ENCODE assay signal across 8 cellular contexts in genomic region chr1:228109073-228109961, GRCh38. TPM values are rescaled to one million over a fixed set of nuclear protein-coding genes. Genes with fewer than 3 reads are reported as not detected.
DNase-seq lines count a peak whose midpoint lies in the region; ATAC-seq, FAIRE-seq and TF ChIP-seq lines count a peak whose summit lies in the region.

MRPL55 (minus strand) TSS chr1:228109299; CDS start chr1:228108260, 1,039 bp downstream.

- H3K4me1 ChIP-seq in OCI-LY3 (ENCODE audit: low read length): peaks cover 17% of the 10 kb centered on the region
- H3K4me1 ChIP-seq in endothelial cell of umbilical vein (ENCODE audit: control insufficient read depth, extremely low read depth, insufficient read depth, low read length): peaks cover 13% of the 10 kb centered on the region

- H3K9me3 ChIP-seq in OCI-LY3 (ENCODE audit: insufficient read depth, low read length) (no peaks in the 10 kb centered on the region), endothelial cell of umbilical vein (replicated peaks; ENCODE audit: control insufficient read depth, insufficient read depth, low read length) (no peaks in the 10 kb centered on the region)

- H2AFZ ChIP-seq in OCI-LY3 (ENCODE audit: low read depth, low read length): peak within 1 kb of the TSS; percentile 82
- H2AFZ ChIP-seq in endothelial cell of umbilical vein (ENCODE audit: low read depth, low read length): peak within 1 kb of the TSS; percentile 57

- no peaks in the 10 kb centered on the region for H4K20me1 ChIP-seq in OCI-LY3 (ENCODE audit: insufficient read depth, low read length)
- H4K20me1 ChIP-seq in endothelial cell of umbilical vein (replicated peaks; ENCODE audit: control insufficient read depth, extremely low read depth, insufficient read depth, low read length): no peaks in the 10 kb centered on the region

- DNase-seq in D721Med (ENCODE audit: insufficient read length, low spot score): peak; percentile 100
- DNase-seq in HuH-7.5 (ENCODE audit: low spot score): peak; percentile 95
- DNase-seq in activated CD8-positive, alpha-beta memory T cell treated with anti-CD3 and anti-CD28 coated beads, Interleukin-2, amount 50 U/mL, for 48 hours: peak; percentile 100
- peak; percentile 98 for DNase-seq in endothelial cell of umbilical vein (ENCODE audit: low read depth, low spot score)
- DNase-seq in middle frontal gyrus (ENCODE audit: extremely low spot score, low spot score): peak; percentile 98
- DNase-seq in stimulated activated CD8-positive, alpha-beta memory T cell treated with anti-CD3 and anti-CD28 coated beads, Interleukin-2, amount 100 ng/mL, for 48 hours (ENCODE audit: low read depth in 2 of 2): peak; percentile 94 to 99

- no TSS peak for BruUV-seq in endothelial cell of umbilical vein (replicated peaks; lab: Mats Ljungman, UMichigan)

- dilution Hi-C loops in endothelial cell of umbilical vein (cut with MboI; ENCODE audit: extremely low pct_ligation_motif_present, low sequenced_read_pairs): no loop called here

- ATAC-seq in GM21526 (IDR thresholded peaks at IDR 0.05; ENCODE audit: low FRiP score, unreplicated experiment): peak; percentile 79

- CTCF ChIA-PET in endothelial cell of umbilical vein (lab: Charles Lee): interaction anchor here (1.2 to 2.1 kb wide), 5 partner anchors 21 to 110 kb away, joined by 3 to 16 read pairs (median 9); partner anchors contain the start of gene IBA57

- POLR2A ChIA-PET in endothelial cell of umbilical vein (lab: Charles Lee): interaction anchor here (0.7 kb wide), 1 partner anchor 349 kb away, joined by 3 read pairs; no protein-coding TSS in a partner anchor

- FAIRE-seq in D721Med (lab: Jason Lieb, UNC): no peak
- peak; percentile 93 for FAIRE-seq in endothelial cell of umbilical vein (lab: Jason Lieb, UNC)

- TF ChIP-seq CTCF in D721Med (IDR thresholded peaks at IDR 0.05; ENCODE audit: insufficient read depth, missing control alignments) (no peak), OCI-LY3 (IDR thresholded peaks at IDR 0.05; ENCODE audit: low read depth, low read length) (no peak), endothelial cell of umbilical vein (IDR thresholded peaks at IDR 0.05; ENCODE audit: extremely low read depth in 1 of 2, insufficient read depth in 1 of 2, low read depth in 1 of 2, low read length in 2 of 2) (no peak)

- peaks cover 27% of the 10 kb centered on the region for H3K79me2 ChIP-seq in OCI-LY3 (ENCODE audit: low read length)
- H3K79me2 ChIP-seq in endothelial cell of umbilical vein (ENCODE audit: control insufficient read depth, insufficient read depth, low read length): peaks cover 13% of the 10 kb centered on the region

- H3K9me1 ChIP-seq in endothelial cell of umbilical vein (replicated peaks; ENCODE audit: control insufficient read depth, extremely low read depth, insufficient read depth, low read length): no peaks in the 10 kb centered on the region

- H3K4me2 ChIP-seq in OCI-LY3 (ENCODE audit: low read length) (peak within 1 kb of the TSS; percentile 97), endothelial cell of umbilical vein (ENCODE audit: insufficient read depth, low read length) (peak within 1 kb of the TSS; percentile 78)

- no peaks in the 10 kb centered on the region for H3K27me3 ChIP-seq in OCI-LY3 (ENCODE audit: low read depth, low read length)
- H3K27me3 ChIP-seq in endothelial cell of umbilical vein (ENCODE audit: control insufficient read depth in 2 of 2, insufficient read depth in 2 of 2, low read length in 2 of 2): no peaks in the 10 kb centered on the region

- H3K36me3 ChIP-seq in OCI-LY3 (replicated peaks; ENCODE audit: low read depth, low read length) (peaks cover 18% of the 10 kb centered on the region), endothelial cell of umbilical vein (ENCODE audit: control insufficient read depth in 2 of 2, extremely low read depth in 1 of 2, insufficient read depth in 2 of 2, low read length in 2 of 2) (peaks cover 0 to 8% of the 10 kb centered on the region in 2 experiments)

- intact Hi-C loops in endothelial cell of umbilical vein (cut with micrococcal nuclease): loop anchor here (1.0 to 5.0 kb wide), 4 partner anchors 24 to 348 kb away; partner anchors contain the start of genes GUK1 and IBA57

- TF ChIP-seq POLR2A in endothelial cell of umbilical vein (IDR thresholded peaks at IDR 0.05; ENCODE audit: low read depth, low read length): peak; percentile 82

- H3K9ac ChIP-seq in OCI-LY3 (ENCODE audit: low read length) (peak within 1 kb of the TSS; percentile 94), endothelial cell of umbilical vein (replicated peaks; ENCODE audit: extremely low read depth, insufficient read depth, low read length) (peak within 1 kb of the TSS; percentile 67)

- H3K27ac ChIP-seq in OCI-LY3 (ENCODE audit: low read length) (peak within 1 kb of the TSS; percentile 37), endothelial cell of umbilical vein (ENCODE audit: insufficient read depth, low read depth, low read length) (peak within 1 kb of the TSS; percentile 32)

- peak within 1 kb of the TSS; percentile 96 for H3K4me3 ChIP-seq in OCI-LY3 (ENCODE audit: low read length)
- H3K4me3 ChIP-seq in endothelial cell of umbilical vein (replicated peaks in 1 of 3; ENCODE audit: insufficient read depth in 1 of 3, low read depth in 1 of 3, low read length in 3 of 3): peak within 1 kb of the TSS; percentile 29 to 92 (median 63)

TF ChIP-seq in endothelial cell of umbilical vein, 7 proteins besides CTCF, POLR2A, EP300 and RAD21:
- TF ChIP-seq JUN (IDR thresholded peaks at IDR 0.05; ENCODE audit: borderline replicate concordance, insufficient read depth, insufficient read length, low read depth) (no peak), MYC (IDR thresholded peaks at IDR 0.05; ENCODE audit: low read depth, low read length) (peak; percentile 55), EZH2 (IDR thresholded peaks at IDR 0.05; ENCODE audit: borderline replicate concordance, low read depth, low read length, severe bottlenecking) (no peak), FOS (IDR thresholded peaks at IDR 0.05; ENCODE audit: borderline replicate concordance, insufficient read depth, low read length) (no peak), GATA2 (IDR thresholded peaks at IDR 0.05; ENCODE audit: insufficient read depth, insufficient read length, low read depth, low read length) (no peak), POLR2AphosphoS5 (IDR thresholded peaks at IDR 0.05; ENCODE audit: insufficient read depth, low read depth, low read length) (peak; percentile 78), MAX (IDR thresholded peaks at IDR 0.05; ENCODE audit: insufficient read depth, insufficient read length) (no peak)

RNA-seq across cellular contexts. Expression of gene MRPL55, which starts in this region (rescaled TPM):
- total RNA-seq in endothelial cell of umbilical vein: 57.0 and 58.7 TPM in 2 replicates
- polyA plus RNA-seq in endothelial cell of umbilical vein: 155 and 287 TPM in 2 replicates
- polyA plus RNA-seq in endothelial cell of umbilical vein (2011; cell fraction: cytosol; rRNA removed): 84.5 and 110 TPM in 2 replicates
- 103 and 115 TPM in 2 replicates for polyA plus RNA-seq in endothelial cell of umbilical vein (2011; cell fraction: nucleus; rRNA removed)
- 43.4 and 51.1 TPM in 2 replicates for polyA plus RNA-seq in endothelial cell of umbilical vein (2012)
- 35.6 and 46.6 TPM in 2 replicates for polyA minus RNA-seq in endothelial cell of umbilical vein
- polyA minus RNA-seq in endothelial cell of umbilical vein (2011; cell fraction: cytosol; rRNA and poly(A)+ RNA removed): 56.2 TPM
- polyA minus RNA-seq in endothelial cell of umbilical vein (2011; cell fraction: nucleus; rRNA and poly(A)+ RNA removed): 13.6 and 18.8 TPM in 2 replicates

Comparison
In these comparisons a context has a peak if more than half of its experiments do, and no peak if none do; other contexts are left out.
1. Peak in every context shown above with its lines: DNase-seq, ATAC-seq, H3K4me3 ChIP-seq and H3K27ac ChIP-seq.